ENCODE assay signal across 8 cellular contexts in the genomic region with DNA sequence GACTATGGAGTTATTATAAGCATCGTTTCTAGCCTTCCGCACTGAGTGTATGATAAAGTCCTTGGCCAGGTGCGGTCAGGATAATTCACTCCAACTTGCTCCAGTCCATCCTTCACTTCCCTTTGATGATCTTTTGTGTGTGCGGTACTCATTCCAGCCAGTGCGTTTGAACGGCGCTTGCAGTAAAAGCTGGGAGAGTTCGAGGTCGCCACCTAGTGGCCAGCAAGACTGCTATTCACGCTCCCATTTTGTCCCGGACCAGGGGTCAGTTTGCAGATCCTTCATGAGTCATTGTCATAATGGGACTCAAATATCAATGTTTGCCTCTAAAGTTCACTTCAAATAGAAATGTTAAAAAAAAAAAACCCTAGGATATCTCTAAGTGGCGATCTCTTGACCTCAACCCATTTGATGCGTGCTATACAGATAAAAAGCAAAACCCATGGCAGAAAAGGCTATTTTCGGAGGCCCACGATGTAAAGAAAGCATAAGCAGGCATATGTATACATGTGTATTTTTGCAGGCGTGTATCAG.
DNase-seq lines count a peak whose midpoint lies in the region; ATAC-seq and TF ChIP-seq lines count a peak whose summit lies in the region.

No MANE protein-coding gene starts in this region.

- no peaks in the 10 kb centered on the region for H4K20me1 ChIP-seq in Karpas-422 (ENCODE audit: insufficient read depth, low read depth, low read length)

- H3K27me3 Mint-ChIP-seq in chondrocyte (ENCODE audit: low read depth) = no peaks in the 10 kb centered on the region

- no peaks in the 10 kb centered on the region for H3K36me3 Mint-ChIP-seq in chondrocyte (ENCODE audit: low read depth)

- WGBS in right lobe of liver (ENCODE audit: insufficient coverage, low coverage, low lambda C conversion rate, missing lambda C conversion rate) = 19% methylated on average over 16 of the region's 16 CpGs

- no peak overlapping the region for H2AFZ ChIP-seq in Karpas-422 (ENCODE audit: low read length)

- no peak for TF ChIP-seq POLR2A in Peyer's patch (IDR thresholded peaks at IDR 0.05)
- no peak for TF ChIP-seq POLR2A in right lobe of liver (IDR thresholded peaks at IDR 0.05)

- no peak overlapping the region for H3K9ac ChIP-seq in Karpas-422 (ENCODE audit: low read length)

- ATAC-seq in right lobe of liver = peak; percentile 90 to 98 (median 94)

- H3K4me1 Mint-ChIP-seq in chondrocyte (ENCODE audit: low read depth) = no peaks in the 10 kb centered on the region

- H3K9me3 Mint-ChIP-seq in chondrocyte (ENCODE audit: low read depth) = peaks cover 11% of the 10 kb centered on the region

- H3K9me3 ChIP-seq in Karpas-422 (ENCODE audit: low read length) (no peaks in the 10 kb centered on the region), Peyer's patch (no peaks in the 10 kb centered on the region), right lobe of liver (no peaks in the 10 kb centered on the region)

- H3K79me2 ChIP-seq in Karpas-422 (ENCODE audit: low read length) = no peaks in the 10 kb centered on the region

- H3K4me2 ChIP-seq in Karpas-422 (ENCODE audit: low read depth, low read length, poor library complexity, severe bottlenecking) = no peak overlapping the region

- H3K27ac ChIP-seq in Karpas-422 (ENCODE audit: low read length) = no peak overlapping the region
- no peak overlapping the region for H3K27ac ChIP-seq in Peyer's patch
- H3K27ac ChIP-seq in right lobe of liver = no peak overlapping the region

- intact Hi-C loops in right lobe of liver (cut with DNase I) = no loop called here

- H3K27ac Mint-ChIP-seq in chondrocyte (ENCODE audit: unreplicated experiment) = no peak overlapping the region

- H3K4me3 Mint-ChIP-seq in chondrocyte (ENCODE audit: unreplicated experiment) = no peak overlapping the region

- H3K27me3 ChIP-seq in Karpas-422 (ENCODE audit: low read length) (no peaks in the 10 kb centered on the region), Peyer's patch (no peaks in the 10 kb centered on the region), right lobe of liver (no peaks in the 10 kb centered on the region)

- no peaks in the 10 kb centered on the region for H3K9me2 ChIP-seq in Karpas-422 (replicated peaks; ENCODE audit: insufficient read depth, low read length)

- TF ChIP-seq CTCF in Peyer's patch (IDR thresholded peaks at IDR 0.05) (peak in 4 of 6 experiments; percentile 55 to 89 (median 83)), chondrocyte (IDR thresholded peaks at IDR 0.05) (peak; percentile 77), right lobe of liver (IDR thresholded peaks at IDR 0.05) (peak; percentile 81 to 93 (median 88))

- H3K36me3 ChIP-seq in Karpas-422 (ENCODE audit: insufficient read depth, low read length) (no peaks in the 10 kb centered on the region), Peyer's patch (no peaks in the 10 kb centered on the region), right lobe of liver (no peaks in the 10 kb centered on the region)

- H3K4me1 ChIP-seq in Karpas-422 (ENCODE audit: low read length) = no peaks in the 10 kb centered on the region
- H3K4me1 ChIP-seq in Peyer's patch = no peaks in the 10 kb centered on the region
- no peaks in the 10 kb centered on the region for H3K4me1 ChIP-seq in right lobe of liver

- H3K4me3 ChIP-seq in Karpas-422 (ENCODE audit: low read length) (no peak overlapping the region), Peyer's patch (no peak overlapping the region), right lobe of liver (no peak overlapping the region)

- peak; percentile 19 for DNase-seq in activated T-cell treated with anti-CD3 and anti-CD28 coated beads for 48 hours (ENCODE audit: low read depth)
- DNase-seq in activated T-cell treated with anti-CD3 and anti-CD28 coated beads for 4 hours = no peak
- peak; percentile 86 for DNase-seq in Karpas-422
- DNase-seq in Peyer's patch = peak in 2 of 3 donors; percentile 76 to 77
- no peak for DNase-seq in chondrocyte (ENCODE audit: low spot score)
- peak; percentile 70 to 78 (median 75) for DNase-seq in right lobe of liver
- peak; percentile 1 for DNase-seq in stromal cell of bone marrow (ENCODE audit: low read depth)
- no peak for DNase-seq in activated gamma-delta T cell (lab: John Stamatoyannopoulos, UW)

Comparison
In these comparisons a context has a peak if more than half of its experiments do, and no peak if none do; other contexts are left out.
1. DNase-seq: peak in activated T-cell treated with anti-CD3 and anti-CD28 coated beads for 48 hours (single experiment), Karpas-422 (single experiment), Peyer's patch (2 of 3), right lobe of liver (3 of 3) and stromal cell of bone marrow (single experiment); none in activated T-cell treated with anti-CD3 and anti-CD28 coated beads for 4 hours (single experiment), chondrocyte (single experiment) and activated gamma-delta T cell (single experiment).
2. Peak in every context shown above with its lines, with median percentiles within 50 percentile points of each other: CTCF ChIP-seq.